10 cellular contexts compared by ENCODE assay signal in genomic region chr1:161864577-161864976, GRCh38.
A peak's percentile ranks its signal among the peaks of the same experiment; 100 is the strongest.
DNase-seq lines count a peak whose midpoint lies in the region; ATAC-seq, FAIRE-seq and TF ChIP-seq lines count a peak whose summit lies in the region.
"Had no signal": no experiment of that assay in that cellular context is flagged by ENCODE, and none has a peak within 500 bp of the region (broad histone marks: within the 10 kb centered on the region; RNA-seq: fewer than 3 reads in every experiment).

No MANE protein-coding gene starts in this region.

- H3K4me1 Mint-ChIP-seq in astrocyte (ENCODE audit: low read depth, unreplicated experiment) (peaks cover 10% of the 10 kb centered on the region), nephron progenitor cell (no peaks in the 10 kb centered on the region)

- H3K9me3 Mint-ChIP-seq in astrocyte (ENCODE audit: unreplicated experiment) (no peaks in the 10 kb centered on the region), nephron progenitor cell (no peaks in the 10 kb centered on the region)

- H3K4me2 ChIP-seq in astrocyte (ENCODE audit: low read length), result no peak overlapping the region

- no peak overlapping the region for H2AFZ ChIP-seq in astrocyte (ENCODE audit: low read depth, low read length)

- TF ChIP-seq CTCF in cardiac muscle cell (IDR thresholded peaks at IDR 0.05; ENCODE audit: low read depth, low read length) (peak; percentile 44), astrocyte (IDR thresholded peaks at IDR 0.05; ENCODE audit: insufficient read depth, low read depth, low read length) (peak; percentile 36), upper lobe of right lung (IDR thresholded peaks at IDR 0.05) (peak; percentile 34), nephron progenitor cell (IDR thresholded peaks at IDR 0.05) (no peak)

- intact Hi-C loops in cardiac septum (cut with DNase I), result loop anchor here (5.0 kb wide), 1 partner anchor 173 kb away; no protein-coding TSS in a partner anchor
- intact Hi-C loops in left cardiac atrium (cut with DNase I), result no loop called here
- intact Hi-C loops in upper lobe of right lung (cut with DNase I), result no loop called here

- ATAC-seq in left cardiac atrium, result peak; percentile 53 to 57
- no peak for ATAC-seq in upper lobe of right lung
- no peak for ATAC-seq in GM21381 (IDR thresholded peaks at IDR 0.05; ENCODE audit: unreplicated experiment)
- ATAC-seq: mucosa of descending colon had no signal

- no peaks in the 10 kb centered on the region for H3K27me3 ChIP-seq in cardiac muscle cell
- no peaks in the 10 kb centered on the region for H3K27me3 ChIP-seq in astrocyte (ENCODE audit: insufficient read depth, low read length)
- no peaks in the 10 kb centered on the region for H3K27me3 ChIP-seq in upper lobe of right lung

- no peaks in the 10 kb centered on the region for H3K9me3 ChIP-seq in cardiac muscle cell (ENCODE audit: low read depth)
- no peaks in the 10 kb centered on the region for H3K9me3 ChIP-seq in astrocyte (ENCODE audit: insufficient read depth, low read depth, low read length)
- H3K9me3 ChIP-seq in upper lobe of right lung, result no peaks in the 10 kb centered on the region
- H3K9me3 ChIP-seq: mucosa of descending colon had no signal

- peaks cover 17% of the 10 kb centered on the region for H3K36me3 ChIP-seq in cardiac muscle cell
- H3K36me3 ChIP-seq in astrocyte (ENCODE audit: insufficient read depth, low read length), result no peaks in the 10 kb centered on the region
- peaks cover 56% of the 10 kb centered on the region for H3K36me3 ChIP-seq in upper lobe of right lung

- FAIRE-seq in astrocyte (lab: Jason Lieb, UNC), result no peak

- H3K36me3 Mint-ChIP-seq in astrocyte (ENCODE audit: low read depth, unreplicated experiment) (peaks cover 3% of the 10 kb centered on the region), nephron progenitor cell (ENCODE audit: low read depth) (peaks cover 15% of the 10 kb centered on the region)

- no peaks in the 10 kb centered on the region for H3K4me1 ChIP-seq in cardiac muscle cell (ENCODE audit: low read depth)
- H3K4me1 ChIP-seq in astrocyte (ENCODE audit: insufficient read depth, low read length), result no peaks in the 10 kb centered on the region
- H3K4me1 ChIP-seq in upper lobe of right lung, result no peaks in the 10 kb centered on the region

- H3K4me3 ChIP-seq in cardiac muscle cell (no peak overlapping the region), astrocyte (ENCODE audit: insufficient read depth, low read depth, low read length) (no peak overlapping the region), upper lobe of right lung (no peak overlapping the region)
- H3K4me3 ChIP-seq: mucosa of descending colon had no signal

- H3K27ac Mint-ChIP-seq in astrocyte (ENCODE audit: unreplicated experiment), result no peak overlapping the region
- no peak overlapping the region for H3K27ac Mint-ChIP-seq in nephron progenitor cell

- no peaks in the 10 kb centered on the region for H3K79me2 ChIP-seq in astrocyte (ENCODE audit: insufficient read depth, low read length)

- H3K4me3 Mint-ChIP-seq in astrocyte (ENCODE audit: unreplicated experiment) (no peak overlapping the region), nephron progenitor cell (no peak overlapping the region)

- DNase-seq in cardiac muscle cell (ENCODE audit: low read depth in 1 of 2, low spot score in 1 of 2), result peak; percentile 8 to 55
- no peak for DNase-seq in cardiac septum (ENCODE audit: low spot score)
- DNase-seq in astrocyte (ENCODE audit: low read depth), result peak; percentile 25
- no peak for DNase-seq in left cardiac atrium
- DNase-seq in upper lobe of right lung, result no peak
- no peak for DNase-seq in NOMO-1 (lab: John Stamatoyannopoulos, UW; ENCODE audit: unreplicated experiment in 2 of 2)
- DNase-seq in nephron progenitor cell, result no peak
- DNase-seq: NCI-H2081 treated with DMSO at 0.1 percent for 48 hours had no signal

- H3K27me3 Mint-ChIP-seq in astrocyte (ENCODE audit: low read depth, unreplicated experiment), result no peaks in the 10 kb centered on the region
- no peaks in the 10 kb centered on the region for H3K27me3 Mint-ChIP-seq in nephron progenitor cell (ENCODE audit: low read depth, poor library complexity)

- H3K27ac ChIP-seq in cardiac muscle cell (no peak overlapping the region), astrocyte (ENCODE audit: low read depth, low read length) (no peak overlapping the region), upper lobe of right lung (no peak overlapping the region)

- no peaks in the 10 kb centered on the region for H4K20me1 ChIP-seq in astrocyte (ENCODE audit: insufficient read depth, low read length)

- H3K9ac ChIP-seq in astrocyte (ENCODE audit: low read length), result no peak overlapping the region

Comparison
In these comparisons a context has a peak if more than half of its experiments do, and no peak if none do; other contexts are left out.
1. DNase-seq: peak in cardiac muscle cell (2 of 2) and astrocyte (single experiment); none in cardiac septum (single experiment), left cardiac atrium (single experiment), upper lobe of right lung (single experiment), NOMO-1 (0 of 2) and nephron progenitor cell (single experiment).
2. ATAC-seq: peak in left cardiac atrium (2 of 2); none in upper lobe of right lung (single experiment) and GM21381 (single experiment).